ENCODE assay signal across 11 cellular contexts in the genomic region with DNA sequence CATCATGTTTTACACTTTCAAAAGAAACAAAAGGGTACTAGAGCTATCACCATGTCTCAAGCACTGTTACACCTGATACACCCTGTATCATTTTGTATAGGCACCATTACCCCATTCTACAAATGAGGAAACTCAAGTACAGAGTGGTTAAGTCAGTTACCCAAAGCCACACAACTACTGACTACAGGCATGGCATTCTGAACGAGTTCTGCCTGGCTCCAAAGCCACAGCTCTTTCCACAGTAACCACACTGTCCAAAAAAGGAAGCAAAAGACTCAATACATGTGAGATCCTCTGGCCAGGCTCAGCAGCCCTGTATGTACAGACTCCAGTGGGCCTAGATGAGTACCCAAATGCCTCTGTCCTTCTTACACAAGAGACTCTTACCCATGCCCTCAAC. TPM values are rescaled to one million over a fixed set of nuclear protein-coding genes. Genes with fewer than 3 reads are reported as not detected.
DNase-seq lines count a peak whose midpoint lies in the region; FAIRE-seq and TF ChIP-seq lines count a peak whose summit lies in the region.
"Had no signal": no experiment of that assay in that cellular context is flagged by ENCODE, and none has a peak within 500 bp of the region (broad histone marks: within the 10 kb centered on the region; RNA-seq: fewer than 3 reads in every experiment).

No MANE protein-coding gene starts in this region.

- H3K9me3 Mint-ChIP-seq in activated CD4-positive, alpha-beta T cell treated with anti-CD3 and anti-CD28 coated beads, Interleukin-2, amount 10 ng/mL, durations not matched to agents 24 days and 14 days = no peaks in the 10 kb centered on the region
- H3K9me3 Mint-ChIP-seq in stimulated activated naive CD8-positive, alpha-beta T cell treated with anti-CD3 and anti-CD28 coated beads, Interleukin-15, Interleukin-2, amounts not matched to agents 100 ng/mL and 50 ng/mL, for 24 hours = no peaks in the 10 kb centered on the region

- H3K79me2 ChIP-seq in MM.1S (ENCODE audit: low read length) = peaks cover 80% of the 10 kb centered on the region

- in situ Hi-C loops in astrocyte of the spinal cord (cut with HindIII; ENCODE audit: low sequenced_read_pairs) = no loop called here

- peak overlapping the region; percentile 33; the same call in 1 of the 2 replicates for H3K27ac ChIP-seq in MM.1S (ENCODE audit: low read length)
- H3K27ac ChIP-seq: parathyroid adenoma had no signal

- peaks cover 42% of the 10 kb centered on the region for H3K4me1 Mint-ChIP-seq in activated CD4-positive, alpha-beta T cell treated with anti-CD3 and anti-CD28 coated beads, Interleukin-2, amount 10 ng/mL, durations not matched to agents 24 days and 14 days
- H3K4me1 Mint-ChIP-seq in stimulated activated naive CD8-positive, alpha-beta T cell treated with anti-CD3 and anti-CD28 coated beads, Interleukin-15, Interleukin-2, amounts not matched to agents 100 ng/mL and 50 ng/mL, for 24 hours (ENCODE audit: low read depth) = peaks cover 39% of the 10 kb centered on the region

- H3K27me3 Mint-ChIP-seq in activated CD4-positive, alpha-beta T cell treated with anti-CD3 and anti-CD28 coated beads, Interleukin-2, amount 10 ng/mL, durations not matched to agents 24 days and 14 days = no peaks in the 10 kb centered on the region
- no peaks in the 10 kb centered on the region for H3K27me3 Mint-ChIP-seq in stimulated activated naive CD8-positive, alpha-beta T cell treated with anti-CD3 and anti-CD28 coated beads, Interleukin-15, Interleukin-2, amounts not matched to agents 100 ng/mL and 50 ng/mL, for 24 hours

- no peak overlapping the region for H3K9ac ChIP-seq in MM.1S (ENCODE audit: low read length)
- H3K9ac ChIP-seq: parathyroid adenoma had no signal

- H3K9me2 ChIP-seq in MM.1S (replicated peaks; ENCODE audit: insufficient read depth, low read length) = no peaks in the 10 kb centered on the region

- H3K36me3 ChIP-seq in MM.1S (replicated peaks; ENCODE audit: insufficient read depth, low read length) = peaks cover 12% of the 10 kb centered on the region

- intact Hi-C loops in activated CD4-positive, alpha-beta T cell treated with anti-CD3 and anti-CD28 coated beads, Interleukin-2, amount 10 ng/mL, durations not matched to agents 24 days and 14 days (cut with micrococcal nuclease) = no loop called here

- H2AFZ ChIP-seq in MM.1S (ENCODE audit: low read length) = no peak overlapping the region
- H2AFZ ChIP-seq: parathyroid adenoma had no signal

- FAIRE-seq in RCC 7860 (lab: Jason Lieb, UNC) = no peak

- H3K4me3 ChIP-seq in MM.1S (ENCODE audit: low read length) (no peak overlapping the region), astrocyte of the spinal cord (ENCODE audit: low read depth, low read length) (no peak overlapping the region)

- TF ChIP-seq CTCF in MM.1S (IDR thresholded peaks at IDR 0.05; ENCODE audit: low read length) (no peak), astrocyte of the spinal cord (IDR thresholded peaks at IDR 0.05; ENCODE audit: low read depth, low read length) (no peak)

- DNase-seq in activated CD4-positive, alpha-beta T cell treated with anti-CD3 and anti-CD28 coated beads, Interleukin-2, amount 10 ng/mL, durations not matched to agents 24 days and 14 days = peak; percentile 79
- no peak for DNase-seq in activated CD4-positive, alpha-beta T cell treated with anti-CD3 and anti-CD28 coated beads, Interleukin-2, amount 50 U/mL, for 4 hours
- DNase-seq in MM.1S (peak; percentile 70), astrocyte of the spinal cord (ENCODE audit: low read depth, low spot score) (peak; percentile 57), RCC 7860 (ENCODE audit: low spot score) (no peak), NCI-H1092 (lab: John Stamatoyannopoulos, UW) (no peak), NCI-H146 (lab: John Stamatoyannopoulos, UW) (no peak)
- DNase-seq: caudate nucleus, NCI-H510A treated with DMSO at 0.1 percent for 48 hours had no signal

- peak overlapping the region; percentile 32 for H3K27ac Mint-ChIP-seq in activated CD4-positive, alpha-beta T cell treated with anti-CD3 and anti-CD28 coated beads, Interleukin-2, amount 10 ng/mL, durations not matched to agents 24 days and 14 days
- H3K27ac Mint-ChIP-seq in stimulated activated naive CD8-positive, alpha-beta T cell treated with anti-CD3 and anti-CD28 coated beads, Interleukin-15, Interleukin-2, amounts not matched to agents 100 ng/mL and 50 ng/mL, for 24 hours = peak overlapping the region; percentile 77

- peaks cover 45% of the 10 kb centered on the region for H3K4me1 ChIP-seq in MM.1S (ENCODE audit: low read length)

- H3F3A ChIP-seq in MM.1S (ENCODE audit: insufficient read depth, low read length) = peaks cover 19% of the 10 kb centered on the region; the same call in 1 of the 2 replicates

- H3K4me2 ChIP-seq in MM.1S (ENCODE audit: low read depth, low read length) = peak overlapping the region; percentile 20

- no peaks in the 10 kb centered on the region for H4K20me1 ChIP-seq in MM.1S (ENCODE audit: insufficient read depth, low read length)

- no peaks in the 10 kb centered on the region for H3K9me3 ChIP-seq in MM.1S (replicated peaks; ENCODE audit: insufficient read depth, low read length)

- peak overlapping the region; percentile 1 for H3K4me3 Mint-ChIP-seq in activated CD4-positive, alpha-beta T cell treated with anti-CD3 and anti-CD28 coated beads, Interleukin-2, amount 10 ng/mL, durations not matched to agents 24 days and 14 days
- peak overlapping the region; percentile 43 for H3K4me3 Mint-ChIP-seq in stimulated activated naive CD8-positive, alpha-beta T cell treated with anti-CD3 and anti-CD28 coated beads, Interleukin-15, Interleukin-2, amounts not matched to agents 100 ng/mL and 50 ng/mL, for 24 hours

- peaks cover 42% of the 10 kb centered on the region for H3K36me3 Mint-ChIP-seq in activated CD4-positive, alpha-beta T cell treated with anti-CD3 and anti-CD28 coated beads, Interleukin-2, amount 10 ng/mL, durations not matched to agents 24 days and 14 days (ENCODE audit: low read depth)
- H3K36me3 Mint-ChIP-seq in stimulated activated naive CD8-positive, alpha-beta T cell treated with anti-CD3 and anti-CD28 coated beads, Interleukin-15, Interleukin-2, amounts not matched to agents 100 ng/mL and 50 ng/mL, for 24 hours (ENCODE audit: low read depth) = peaks cover 38% of the 10 kb centered on the region

- no peaks in the 10 kb centered on the region for H3K27me3 ChIP-seq in MM.1S (replicated peaks; ENCODE audit: insufficient read depth, low read length)

RNA-seq across cellular contexts. Expression of gene DYNC1LI2, which starts 4.7 kb away (rescaled TPM):
- 51.4 and 56.5 TPM in 2 replicates for total RNA-seq in activated CD4-positive, alpha-beta T cell treated with anti-CD3 and anti-CD28 coated beads, Interleukin-2, amount 10 ng/mL, durations not matched to agents 24 days and 14 days

RNA-seq across cellular contexts. Expression of gene CMTM4, which starts 50.1 kb away (rescaled TPM):
- 3.5 and 5.0 TPM in 2 replicates for total RNA-seq in activated CD4-positive, alpha-beta T cell treated with anti-CD3 and anti-CD28 coated beads, Interleukin-2, amount 10 ng/mL, durations not matched to agents 24 days and 14 days

RNA-seq across cellular contexts. Expression of gene TERB1, which starts 54.7 kb away (rescaled TPM):
- total RNA-seq in activated CD4-positive, alpha-beta T cell treated with anti-CD3 and anti-CD28 coated beads, Interleukin-2, amount 10 ng/mL, durations not matched to agents 24 days and 14 days = 0.37 TPM in 1 of 2 replicates, not detected in the other

Comparison
In these comparisons a context has a peak if more than half of its experiments do, and no peak if none do; other contexts are left out.
1. DNase-seq: peak in activated CD4-positive, alpha-beta T cell treated with anti-CD3 and anti-CD28 coated beads, Interleukin-2, amount 10 ng/mL, durations not matched to agents 24 days and 14 days (single experiment), MM.1S (single experiment) and astrocyte of the spinal cord (single experiment); none in activated CD4-positive, alpha-beta T cell treated with anti-CD3 and anti-CD28 coated beads, Interleukin-2, amount 50 U/mL, for 4 hours (0 of 2), RCC 7860 (single experiment), NCI-H1092 (single experiment) and NCI-H146 (single experiment).